In the genomic region with DNA sequence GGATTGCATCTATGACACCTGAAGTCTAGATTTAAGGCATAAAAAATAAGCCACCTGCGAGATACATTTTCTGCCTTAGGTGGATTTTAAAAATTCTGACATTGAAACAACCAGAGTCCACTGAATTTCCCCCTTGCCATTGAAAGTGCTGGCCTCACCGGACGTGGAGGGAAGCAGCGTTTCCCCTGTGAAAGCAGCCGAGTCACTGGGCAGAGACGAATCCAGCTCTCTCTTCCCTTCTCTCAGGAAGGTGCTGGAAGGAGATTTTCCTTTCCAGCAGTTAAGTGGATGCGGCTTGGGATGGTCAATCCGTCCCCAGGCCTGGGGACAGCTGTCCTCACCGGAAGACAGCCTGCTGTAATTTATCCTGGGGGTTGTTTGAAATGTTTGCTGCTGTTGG, we compare ENCODE assay signal across 19 cellular contexts.
"Had no signal": no experiment of that assay in that cellular context is flagged by ENCODE, and none has a peak within 500 bp of the region (broad histone marks: within the 10 kb centered on the region; RNA-seq: fewer than 3 reads in every experiment).

No MANE protein-coding gene starts in this region.

- DNase-seq: activated B cell treated with CpG ODN at 0.5 μM for 24 hours; activated CD4-positive, alpha-beta memory T cell treated with anti-CD3 and anti-CD28 coated beads for 36 hours; activated CD4-positive, alpha-beta T cell treated with anti-CD3 and anti-CD28 coated beads for 4 hours; activated effector memory CD4-positive, alpha-beta T cell treated with Interleukin-2 at 50 U/mL for 16 hours; activated naive CD4-positive, alpha-beta T cell treated with anti-CD3 and anti-CD28 coated beads for 36 hours; activated naive CD8-positive, alpha-beta T cell treated with anti-CD3 and anti-CD28 coated beads, Interleukin-2, amount 10 ng/mL, durations not matched to agents 7 days and 5 days; activated T-cell treated with anti-CD3 and anti-CD28 coated beads, Interleukin-2, amount 50 U/mL, for 72 hours; amniotic stem cell; effector CD4-positive, alpha-beta T cell; erythroblast; foreskin fibroblast; naive thymus-derived CD4-positive, alpha-beta T cell; retina; spleen; stimulated activated CD4-positive, alpha-beta T cell treated with anti-CD3 and anti-CD28 coated beads, Interleukin-4, amount 100 ng/mL, for 1 hour; stimulated activated naive CD4-positive, alpha-beta T cell; T1000 had no signal

- H3K4me1 ChIP-seq: breast epithelium, spleen had no signal

- H3K36me3 ChIP-seq: breast epithelium, spleen, thoracic aorta had no signal

- H3K4me3 ChIP-seq: breast epithelium, spleen, thoracic aorta had no signal

- H3K27ac ChIP-seq: breast epithelium, spleen, thoracic aorta had no signal

- H3K9me3 ChIP-seq: breast epithelium, spleen, thoracic aorta had no signal
